ENCODE assay signal across 11 cellular contexts in the genomic region with DNA sequence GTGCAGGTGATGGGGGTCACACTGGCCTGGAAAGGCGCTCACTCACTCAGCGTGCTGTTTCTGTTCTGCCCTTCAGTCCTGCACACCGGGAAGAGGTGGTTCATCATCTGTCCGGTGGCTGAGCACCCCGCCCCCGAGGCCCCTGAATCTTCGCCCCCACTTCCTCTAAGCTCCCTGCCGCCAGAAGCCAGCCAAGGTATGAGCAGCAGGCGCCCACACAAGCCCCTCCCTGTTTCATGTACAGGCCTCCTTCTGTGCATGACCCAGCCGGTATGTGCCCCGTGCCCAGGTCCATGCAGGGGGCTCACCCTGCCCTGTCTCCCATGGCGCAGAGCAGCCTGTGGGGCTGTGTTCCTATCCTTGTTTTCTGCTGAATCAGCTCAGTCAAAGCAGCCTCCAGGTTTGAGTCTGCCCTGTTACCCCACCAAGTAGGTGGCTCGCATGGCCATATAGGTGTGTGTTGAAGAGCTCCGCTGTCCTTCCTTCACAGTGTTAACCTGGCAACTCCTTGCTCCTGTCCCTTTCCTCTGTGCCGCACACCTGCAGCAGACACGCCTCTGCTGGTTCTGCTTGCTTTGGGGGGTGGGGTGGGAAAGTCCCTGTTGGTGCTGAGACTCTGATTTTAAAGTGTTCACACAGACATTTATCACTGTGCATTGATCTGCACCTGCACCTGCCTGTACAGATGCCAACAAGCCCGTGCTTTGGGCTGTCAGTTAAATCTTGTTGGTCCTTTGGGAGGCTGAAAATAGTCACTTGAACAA.
DNase-seq lines count a peak whose midpoint lies in the region; ATAC-seq and TF ChIP-seq lines count a peak whose summit lies in the region.
"Had no signal": no experiment of that assay in that cellular context is flagged by ENCODE, and none has a peak within 500 bp of the region (broad histone marks: within the 10 kb centered on the region; RNA-seq: fewer than 3 reads in every experiment).

No MANE protein-coding gene starts in this region.

- H3K36me3 ChIP-seq in OCI-LY7 (ENCODE audit: insufficient read depth, low read length): peaks cover 80% of the 10 kb centered on the region

- peak overlapping the region; percentile 99 for H3K27ac ChIP-seq in OCI-LY7 (ENCODE audit: low read depth, low read length, poor library complexity, severe bottlenecking)

- no peaks in the 10 kb centered on the region for H3K9me3 Mint-ChIP-seq in effector memory CD8-positive, alpha-beta T cell
- H3K9me3 Mint-ChIP-seq in type B pancreatic cell: no peaks in the 10 kb centered on the region

- H4K20me1 ChIP-seq in OCI-LY7 (ENCODE audit: insufficient read depth, low read length): no peaks in the 10 kb centered on the region

- POLR2A ChIA-PET in OCI-LY7 (lab: Charles Lee): interaction anchor here (0.7 to 10.8 kb wide), 7 partner anchors 12 to 34 kb away, joined by 3 to 170 read pairs (median 6); no protein-coding TSS in a partner anchor

- H2AFZ ChIP-seq in OCI-LY7 (ENCODE audit: low read length): no peak overlapping the region

- peaks cover 84% of the 10 kb centered on the region for H3K4me1 ChIP-seq in OCI-LY7 (ENCODE audit: insufficient read depth, low read length, poor library complexity, severe bottlenecking)

- peak overlapping the region in 1 of 2 donors; percentile 51 for H3K4me3 Mint-ChIP-seq in effector memory CD8-positive, alpha-beta T cell
- peak overlapping the region; percentile 54 for H3K4me3 Mint-ChIP-seq in type B pancreatic cell
- H3K4me3 Mint-ChIP-seq: T-helper 1 cell treated with Interleukin-12 subunit alpha and Interleukin-12 subunit beta and Interleukin-4 antibody, amounts not matched to agents 30 μg/mL and 1 μg/mL, for 36 hours had no signal

- peak; percentile 65 for DNase-seq in activated effector memory CD4-positive, alpha-beta T cell treated with anti-CD3 and anti-CD28 coated beads, Interleukin-2, amount 50 U/mL, for 16 hours
- DNase-seq in activated effector memory CD4-positive, alpha-beta T cell treated with Interleukin-2 at 50 U/mL for 16 hours: no peak
- DNase-seq in OCI-LY7 (ENCODE audit: low spot score) (peak; percentile 97), type B pancreatic cell (ENCODE audit: extremely low spot score, unreplicated experiment) (peak; percentile 57), RKO (ENCODE audit: low spot score) (no peak), UCSD-AML1 (lab: John Stamatoyannopoulos, UW; ENCODE audit: unreplicated experiment) (no peak), COLO829 (ENCODE audit: low spot score) (no peak)
- DNase-seq in effector memory CD8-positive, alpha-beta T cell: no peak
- DNase-seq: effector memory CD4-positive, alpha-beta T cell; mesendoderm had no signal

- intact Hi-C loops in OCI-LY7 (cut with micrococcal nuclease; ENCODE audit: unreplicated experiment): loop anchor here (1.0 to 10.0 kb wide), 4 partner anchors 18 to 544 kb away; no protein-coding TSS in a partner anchor

- H3K27ac Mint-ChIP-seq in effector memory CD8-positive, alpha-beta T cell: no peak overlapping the region
- H3K27ac Mint-ChIP-seq in type B pancreatic cell: peak overlapping the region; percentile 80
- H3K27ac Mint-ChIP-seq: T-helper 1 cell treated with Interleukin-12 subunit alpha and Interleukin-12 subunit beta and Interleukin-4 antibody, amounts not matched to agents 30 μg/mL and 1 μg/mL, for 36 hours had no signal

- CTCF ChIA-PET in OCI-LY7 (lab: Charles Lee; ENCODE audit: unreplicated experiment): interaction anchor here (0.6 to 1.5 kb wide), 6 partner anchors 10 to 34 kb away, joined by 3 to 6 read pairs (median 3); no protein-coding TSS in a partner anchor

- BruUV-seq in OCI-LY7 (replicated peaks; lab: Mats Ljungman, UMichigan): TSS peak; percentile 80

- H3K4me3 ChIP-seq in OCI-LY7 (ENCODE audit: low read depth, low read length, poor library complexity, severe bottlenecking): peak overlapping the region; percentile 74

- H3K4me1 Mint-ChIP-seq in effector memory CD8-positive, alpha-beta T cell (ENCODE audit: low read depth in 2 of 2): peaks cover 8 to 9% of the 10 kb centered on the region in 2 donors
- peaks cover 5% of the 10 kb centered on the region for H3K4me1 Mint-ChIP-seq in type B pancreatic cell (ENCODE audit: unreplicated experiment)

- TF ChIP-seq CTCF in OCI-LY7 (conservative IDR thresholded peaks at IDR 0.05; ENCODE audit: low read length): no peak
- TF ChIP-seq CTCF in type B pancreatic cell (conservative IDR thresholded peaks at IDR 0.05): no peak

- peak overlapping the region; percentile 97 for H3K4me2 ChIP-seq in OCI-LY7 (ENCODE audit: low read length)

- no peaks in the 10 kb centered on the region for H3K9me2 ChIP-seq in OCI-LY7 (ENCODE audit: insufficient read depth, low read length)

- peaks cover 38% of the 10 kb centered on the region for H3K9me3 ChIP-seq in OCI-LY7 (ENCODE audit: low read length)

- no peaks in the 10 kb centered on the region for H3K36me3 Mint-ChIP-seq in effector memory CD8-positive, alpha-beta T cell (ENCODE audit: insufficient read depth)
- peaks cover 19% of the 10 kb centered on the region for H3K36me3 Mint-ChIP-seq in type B pancreatic cell

- peaks cover 51% of the 10 kb centered on the region; the same call in 1 of the 2 replicates for H3K79me2 ChIP-seq in OCI-LY7 (ENCODE audit: insufficient read depth, low read depth, low read length)

- ATAC-seq in effector memory CD8-positive, alpha-beta T cell (replicated peaks): peak; percentile 35

- peaks cover 41 to 79% of the 10 kb centered on the region in 2 donors for H3K27me3 Mint-ChIP-seq in effector memory CD8-positive, alpha-beta T cell
- no peaks in the 10 kb centered on the region for H3K27me3 Mint-ChIP-seq in type B pancreatic cell

Comparison
In these comparisons a context has a peak if more than half of its experiments do, and no peak if none do; other contexts are left out.
1. DNase-seq: peak in activated effector memory CD4-positive, alpha-beta T cell treated with anti-CD3 and anti-CD28 coated beads, Interleukin-2, amount 50 U/mL, for 16 hours (single experiment), OCI-LY7 (single experiment) and type B pancreatic cell (single experiment); none in activated effector memory CD4-positive, alpha-beta T cell treated with Interleukin-2 at 50 U/mL for 16 hours (single experiment), effector memory CD8-positive, alpha-beta T cell (0 of 3), RKO (single experiment), UCSD-AML1 (single experiment) and COLO829 (single experiment).